1 cellular context compared by ENCODE assay signal in genomic region chr2:237590272-237591020, GRCh38.
A peak's percentile ranks its signal among the peaks of the same experiment; 100 is the strongest.
TF ChIP-seq lines count a peak whose summit lies in the region.

Gene RAB17 (minus strand): TSS chr2:237590734. CDS start chr2:237586154, 4,580 bp downstream.

TF ChIP-seq in H1, 55 proteins besides CTCF, POLR2A, EP300 and RAD21 (continued from another document):
- TF ChIP-seq, protein P1, sequence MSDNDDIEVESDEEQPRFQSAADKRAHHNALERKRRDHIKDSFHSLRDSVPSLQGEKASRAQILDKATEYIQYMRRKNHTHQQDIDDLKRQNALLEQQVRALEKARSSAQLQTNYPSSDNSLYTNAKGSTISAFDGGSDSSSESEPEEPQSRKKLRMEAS (IDR thresholded peaks at IDR 0.05), result peak; percentile 20; the same call in 1 of the 2 replicates
- TF ChIP-seq, protein P2, sequence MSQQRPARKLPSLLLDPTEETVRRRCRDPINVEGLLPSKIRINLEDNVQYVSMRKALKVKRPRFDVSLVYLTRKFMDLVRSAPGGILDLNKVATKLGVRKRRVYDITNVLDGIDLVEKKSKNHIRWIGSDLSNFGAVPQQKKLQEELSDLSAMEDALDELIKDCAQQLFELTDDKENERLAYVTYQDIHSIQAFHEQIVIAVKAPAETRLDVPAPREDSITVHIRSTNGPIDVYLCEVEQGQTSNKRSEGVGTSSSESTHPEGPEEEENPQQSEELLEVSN (IDR thresholded peaks at IDR 0.05), result peak; percentile 67; the same call in 1 of the 2 replicates
- TF ChIP-seq GTF2F1 (IDR thresholded peaks at IDR 0.05; ENCODE audit: borderline replicate concordance, low read depth, low read length) (no peak), SIN3A (conservative IDR thresholded peaks at IDR 0.05 in 1 of 2, IDR thresholded peaks at IDR 0.05 in 1 of 2; ENCODE audit: low read depth in 1 of 2, low read length in 2 of 2) (peak in 1 of 2 experiments; percentile 29; a peak in 1 of 4 replicates), SP1 (IDR thresholded peaks at IDR 0.05; ENCODE audit: low read depth, low read length) (peak; percentile 57; the same call in 1 of the 2 replicates), SRF (IDR thresholded peaks at IDR 0.05; ENCODE audit: low read depth, low read length) (no peak), RBBP5 (IDR thresholded peaks at IDR 0.05; ENCODE audit: borderline replicate concordance, low read depth, low read length) (no peak), KDM5A (IDR thresholded peaks at IDR 0.05; ENCODE audit: low read length) (no peak)
- TF ChIP-seq, protein P3, sequence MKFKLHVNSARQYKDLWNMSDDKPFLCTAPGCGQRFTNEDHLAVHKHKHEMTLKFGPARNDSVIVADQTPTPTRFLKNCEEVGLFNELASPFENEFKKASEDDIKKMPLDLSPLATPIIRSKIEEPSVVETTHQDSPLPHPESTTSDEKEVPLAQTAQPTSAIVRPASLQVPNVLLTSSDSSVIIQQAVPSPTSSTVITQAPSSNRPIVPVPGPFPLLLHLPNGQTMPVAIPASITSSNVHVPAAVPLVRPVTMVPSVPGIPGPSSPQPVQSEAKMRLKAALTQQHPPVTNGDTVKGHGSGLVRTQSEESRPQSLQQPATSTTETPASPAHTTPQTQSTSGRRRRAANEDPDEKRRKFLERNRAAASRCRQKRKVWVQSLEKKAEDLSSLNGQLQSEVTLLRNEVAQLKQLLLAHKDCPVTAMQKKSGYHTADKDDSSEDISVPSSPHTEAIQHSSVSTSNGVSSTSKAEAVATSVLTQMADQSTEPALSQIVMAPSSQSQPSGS (IDR thresholded peaks at IDR 0.05; ENCODE audit: low read length), result no peak
